ENCODE assay signal across 8 cellular contexts in the genomic region with DNA sequence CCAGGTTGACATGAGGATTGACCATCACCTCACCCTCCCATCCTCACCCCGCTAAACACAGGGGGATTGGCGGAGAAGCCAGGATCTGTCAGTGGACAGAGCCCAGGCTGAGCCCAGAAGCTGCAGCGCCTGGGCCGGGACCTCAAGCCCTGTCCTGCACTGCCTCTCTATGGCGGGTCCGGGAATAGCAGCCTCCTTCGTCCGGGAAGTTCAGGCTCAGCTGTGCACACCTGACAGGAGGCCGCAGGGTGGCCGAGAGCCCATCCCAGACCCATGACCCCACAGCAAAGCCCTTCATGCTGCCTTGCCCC.
DNase-seq lines count a peak whose midpoint lies in the region; ATAC-seq and TF ChIP-seq lines count a peak whose summit lies in the region.

No MANE protein-coding gene starts in this region.

- peak; percentile 95 for DNase-seq in 8988T
- peak; percentile 20 for DNase-seq in NCI-H82 treated with DMSO at 0.1 percent for 48 hours (lab: John Stamatoyannopoulos, UW; ENCODE audit: unreplicated experiment)
- DNase-seq in activated naive CD8-positive, alpha-beta T cell treated with anti-CD3 and anti-CD28 coated beads, Interleukin-2, amount 10 ng/mL, durations not matched to agents 7 days and 5 days: peak; percentile 75
- DNase-seq in left ventricle myocardium inferior: peak; percentile 49
- DNase-seq in retina: peak; percentile 90

- no peak overlapping the region for H3K4me3 Mint-ChIP-seq in activated naive CD8-positive, alpha-beta T cell treated with anti-CD3 and anti-CD28 coated beads, Interleukin-2, amount 10 ng/mL, durations not matched to agents 7 days and 5 days

- TF ChIP-seq CTCF in GM12875 (IDR thresholded peaks at IDR 0.05; ENCODE audit: borderline replicate concordance, insufficient read depth, low read depth, low read length) (peak; percentile 96), left ventricle myocardium inferior (IDR thresholded peaks at IDR 0.05; ENCODE audit: borderline replicate concordance) (peak; percentile 87)

- no peaks in the 10 kb centered on the region for H3K36me3 Mint-ChIP-seq in activated naive CD8-positive, alpha-beta T cell treated with anti-CD3 and anti-CD28 coated beads, Interleukin-2, amount 10 ng/mL, durations not matched to agents 7 days and 5 days

- H3K9me3 ChIP-seq in left ventricle myocardium inferior (replicated peaks): peaks cover 4% of the 10 kb centered on the region

- H3K9me3 Mint-ChIP-seq in activated naive CD8-positive, alpha-beta T cell treated with anti-CD3 and anti-CD28 coated beads, Interleukin-2, amount 10 ng/mL, durations not matched to agents 7 days and 5 days: no peaks in the 10 kb centered on the region

- H3K4me1 Mint-ChIP-seq in activated naive CD8-positive, alpha-beta T cell treated with anti-CD3 and anti-CD28 coated beads, Interleukin-2, amount 10 ng/mL, durations not matched to agents 7 days and 5 days: peaks cover 2% of the 10 kb centered on the region

- peaks cover 12% of the 10 kb centered on the region for H3K27me3 Mint-ChIP-seq in activated naive CD8-positive, alpha-beta T cell treated with anti-CD3 and anti-CD28 coated beads, Interleukin-2, amount 10 ng/mL, durations not matched to agents 7 days and 5 days

- H3K4me3 ChIP-seq in GM12875 (ENCODE audit: low read depth, low read length): no peak overlapping the region
- no peak overlapping the region for H3K4me3 ChIP-seq in left ventricle myocardium inferior

- H3K4me1 ChIP-seq in left ventricle myocardium inferior: peaks cover 5% of the 10 kb centered on the region

- no peak overlapping the region for H3K27ac ChIP-seq in left ventricle myocardium inferior (replicated peaks)

- H3K27ac Mint-ChIP-seq in activated naive CD8-positive, alpha-beta T cell treated with anti-CD3 and anti-CD28 coated beads, Interleukin-2, amount 10 ng/mL, durations not matched to agents 7 days and 5 days: no peak overlapping the region

- ATAC-seq in HG03442 (IDR thresholded peaks at IDR 0.05; ENCODE audit: unreplicated experiment): peak; percentile 58
- peak; percentile 68 for ATAC-seq in activated naive CD8-positive, alpha-beta T cell treated with anti-CD3 and anti-CD28 coated beads, Interleukin-2, amount 10 ng/mL, durations not matched to agents 7 days and 5 days (ENCODE audit: low read depth)
- ATAC-seq in GM21717 (IDR thresholded peaks at IDR 0.05; ENCODE audit: unreplicated experiment): no peak

- no peaks in the 10 kb centered on the region for H3K36me3 ChIP-seq in left ventricle myocardium inferior

- peaks cover 98% of the 10 kb centered on the region for H3K27me3 ChIP-seq in left ventricle myocardium inferior (ENCODE audit: low read depth)

- POLR2A ChIA-PET in activated naive CD8-positive, alpha-beta T cell treated with anti-CD3 and anti-CD28 coated beads, Interleukin-2, amount 10 ng/mL, durations not matched to agents 7 days and 5 days (lab: Charles Lee): no interaction called here

- intact Hi-C loops in left ventricle myocardium inferior (cut with micrococcal nuclease): loop anchor here (5.0 kb wide), 1 partner anchor 972 kb away; no protein-coding TSS in a partner anchor

Comparison
In these comparisons a context has a peak if more than half of its experiments do, and no peak if none do; other contexts are left out.
1. DNase-seq: peak in every context shown above with its lines; median percentile 95 in 8988T; 90 in retina; 75 in activated naive CD8-positive, alpha-beta T cell treated with anti-CD3 and anti-CD28 coated beads, Interleukin-2, amount 10 ng/mL, durations not matched to agents 7 days and 5 days; 49 in left ventricle myocardium inferior; 20 in NCI-H82 treated with DMSO at 0.1 percent for 48 hours.